ENCODE assay signal across 8 cellular contexts in the genomic region with DNA sequence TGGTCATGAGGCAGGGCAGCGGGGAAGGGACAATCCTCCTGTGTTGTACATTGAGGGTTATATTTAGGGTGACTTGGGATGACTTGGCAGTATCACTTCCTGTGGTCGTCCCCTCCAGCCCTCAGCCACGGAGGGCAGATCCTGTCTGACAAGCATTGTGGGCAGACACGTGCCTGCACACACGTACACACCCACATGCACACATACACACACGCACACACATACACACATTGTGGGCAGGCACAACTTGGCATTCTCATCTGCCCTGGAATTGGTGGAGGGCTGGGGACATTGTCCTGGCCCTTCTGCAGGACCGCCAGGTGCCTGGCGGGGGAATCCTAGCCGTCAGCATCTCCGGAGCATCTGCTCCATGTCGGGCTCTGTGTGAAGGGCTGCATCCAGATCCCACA.
DNase-seq lines count a peak whose midpoint lies in the region.

No MANE protein-coding gene starts in this region.

- peak; percentile 66 for DNase-seq in GF-D8 (lab: John Stamatoyannopoulos, UW)
- peak; percentile 67 for DNase-seq in OCI-M1 (lab: John Stamatoyannopoulos, UW)
- DNase-seq in KG1 (lab: John Stamatoyannopoulos, UW) = no peak
- DNase-seq in NCI-H82 (lab: John Stamatoyannopoulos, UW) = no peak
- no peak for DNase-seq in NCI-H1930 (lab: John Stamatoyannopoulos, UW)
- DNase-seq in SW 1271 (lab: John Stamatoyannopoulos, UW) = no peak

- H3K27ac ChIP-seq in cingulate gyrus (ENCODE audit: low read depth, low read length) = peak overlapping the region; percentile 41
- H3K27ac ChIP-seq in rectal smooth muscle tissue (ENCODE audit: low read depth, low read length) = peak overlapping the region; percentile 19

- no peak overlapping the region for H3K4me3 ChIP-seq in rectal smooth muscle tissue (ENCODE audit: low read length)

- no peaks in the 10 kb centered on the region for H3K27me3 ChIP-seq in rectal smooth muscle tissue (ENCODE audit: control insufficient read depth, insufficient read depth, low read length)

- peaks cover 10% of the 10 kb centered on the region for H3K4me1 ChIP-seq in rectal smooth muscle tissue (ENCODE audit: control insufficient read depth, insufficient read depth, low read length)

- peaks cover 3% of the 10 kb centered on the region for H3K36me3 ChIP-seq in rectal smooth muscle tissue (ENCODE audit: control insufficient read depth, insufficient read depth, low read length)

- no peak overlapping the region for H3K9ac ChIP-seq in rectal smooth muscle tissue (ENCODE audit: low read length)

Comparison
In these comparisons a context has a peak if more than half of its experiments do, and no peak if none do; other contexts are left out.
1. DNase-seq: peak in GF-D8 (single experiment) and OCI-M1 (single experiment); none in KG1 (single experiment), NCI-H82 (single experiment), NCI-H1930 (0 of 2) and SW 1271 (0 of 2).